In genomic region chr4:76601791-76602190, GRCh38 we compare ENCODE assay signal across 13 cellular contexts.
DNase-seq lines count a peak whose midpoint lies in the region; ATAC-seq, FAIRE-seq and TF ChIP-seq lines count a peak whose summit lies in the region.
"Had no signal": no experiment of that assay in that cellular context is flagged by ENCODE, and none has a peak within 500 bp of the region (broad histone marks: within the 10 kb centered on the region; RNA-seq: fewer than 3 reads in every experiment).

No MANE protein-coding gene starts in this region.

- H3K27ac ChIP-seq in right cardiac atrium (ENCODE audit: low read length) = no peak overlapping the region
- H3K27ac ChIP-seq in thoracic aorta = peak overlapping the region; percentile 56 to 73

- H3K4me1 ChIP-seq in right cardiac atrium (ENCODE audit: control insufficient read depth, insufficient read depth, low read length) (no peaks in the 10 kb centered on the region), thoracic aorta (ENCODE audit: control insufficient read depth in 1 of 2, low read depth in 2 of 2) (peaks cover 38 to 97% of the 10 kb centered on the region in 2 donors)

- 33% methylated on average over 4 of the region's 4 CpGs for WGBS in right cardiac atrium

- H3K9me3 ChIP-seq in right cardiac atrium (ENCODE audit: control insufficient read depth, low read length) = no peaks in the 10 kb centered on the region
- no peaks in the 10 kb centered on the region for H3K9me3 ChIP-seq in thoracic aorta

- H3K4me3 ChIP-seq in right cardiac atrium (ENCODE audit: low read length) (no peak overlapping the region), thoracic aorta (no peak overlapping the region)

- no peak for FAIRE-seq in urothelium cell line (lab: Jason Lieb, UNC)
- FAIRE-seq: GM12891 had no signal

- intact Hi-C loops in right cardiac atrium (cut with DNase I) = no loop called here

- peak; percentile 53 to 73 for ATAC-seq in right cardiac atrium
- ATAC-seq in thoracic aorta (ENCODE audit: insufficient number of reproducible peaks, low FRiP score, low read depth) = peak; percentile 45
- no peak for ATAC-seq in GM21367 (IDR thresholded peaks at IDR 0.05; ENCODE audit: unreplicated experiment)

- no peak for TF ChIP-seq CTCF in thoracic aorta (IDR thresholded peaks at IDR 0.05)

- DNase-seq in KG1 (lab: John Stamatoyannopoulos, UW) = peak; percentile 14
- peak; percentile 84 for DNase-seq in amniotic epithelial cell (ENCODE audit: low read depth)
- DNase-seq in right cardiac atrium = no peak
- no peak for DNase-seq in thoracic aorta (ENCODE audit: low spot score)
- no peak for DNase-seq in nucleus accumbens (lab: John Stamatoyannopoulos, UW)
- no peak for DNase-seq in urothelium cell line (ENCODE audit: low spot score)
- DNase-seq: activated CD4-positive, alpha-beta T cell treated with anti-CD3 and anti-CD28 coated beads for 1 hour; activated effector memory CD4-positive, alpha-beta T cell treated with anti-CD3 and anti-CD28 coated beads, Interleukin-2, amount 50 U/mL, for 16 hours; DMS 273 treated with DMSO at 0.1 percent for 48 hours; midbrain; NCI-H446 treated with DMSO at 0.1 percent for 48 hours had no signal

- H3K36me3 ChIP-seq in thoracic aorta = no peaks in the 10 kb centered on the region

- H3K27me3 ChIP-seq in right cardiac atrium (ENCODE audit: control insufficient read depth, insufficient read depth) (no peaks in the 10 kb centered on the region), thoracic aorta (replicated peaks; ENCODE audit: insufficient read depth) (no peaks in the 10 kb centered on the region)

Comparison
In these comparisons a context has a peak if more than half of its experiments do, and no peak if none do; other contexts are left out.
1. DNase-seq: peak in KG1 (single experiment) and amniotic epithelial cell (single experiment); none in right cardiac atrium (0 of 3), thoracic aorta (single experiment), nucleus accumbens (0 of 56) and urothelium cell line (single experiment).